Comparison of ENCODE assay signal across 26 cellular contexts in genomic region chr22:36532466-36532865, GRCh38.
"Had no signal": no experiment of that assay in that cellular context is flagged by ENCODE, and none has a peak within 500 bp of the region (broad histone marks: within the 10 kb centered on the region; RNA-seq: fewer than 3 reads in every experiment).

No MANE protein-coding gene starts in this region.

- H3K4me3 Mint-ChIP-seq: stimulated activated memory B cell treated with anti-CD40 and anti-IgM and Interleukin-4, amounts not matched to agents 10 μg/mL and 1 μg/mL and 100 μg/mL, for 72 hours; stimulated activated naive CD8-positive, alpha-beta T cell treated with anti-CD3 and anti-CD28 coated beads, Interleukin-15, amount 100 ng/mL, for 72 hours had no signal

- H3K9me3 Mint-ChIP-seq: immature natural killer cell; naive thymus-derived CD8-positive, alpha-beta T cell; stimulated activated memory B cell treated with anti-CD40 and anti-IgM and Interleukin-4, amounts not matched to agents 10 μg/mL and 1 μg/mL and 100 μg/mL, for 72 hours had no signal

- FAIRE-seq: islet of Langerhans, kidney had no signal

- H3K4me3 ChIP-seq: left lung, lower lobe of right lung, ovary, right atrium auricular region, right lobe of liver, smooth muscle cell, tibial nerve, upper lobe of left lung, vagina had no signal

- H3K4me1 ChIP-seq: right lobe of liver had no signal

- H3K4me2 ChIP-seq: smooth muscle cell had no signal

- H3K27ac ChIP-seq: left lung, lower lobe of right lung, ovary, right atrium auricular region, right lobe of liver, tibial nerve, upper lobe of left lung, vagina had no signal

- H3K36me3 Mint-ChIP-seq: immature natural killer cell had no signal

- H3K36me3 ChIP-seq: lower lobe of right lung, ovary, right atrium auricular region, right lobe of liver, upper lobe of left lung, vagina had no signal

- H3K27ac Mint-ChIP-seq: progenitor cell of endocrine pancreas; stimulated activated memory B cell treated with anti-CD40 and anti-IgM and Interleukin-4, amounts not matched to agents 10 μg/mL and 1 μg/mL and 100 μg/mL, for 72 hours; stimulated activated naive CD8-positive, alpha-beta T cell treated with anti-CD3 and anti-CD28 coated beads, Interleukin-15, amount 100 ng/mL, for 72 hours had no signal

- DNase-seq: hypothalamus; immature natural killer cell; kidney; left colon; left lung; lower lobe of right lung; mammary epithelial cell; mesenchymal stem cell; naive thymus-derived CD8-positive, alpha-beta T cell; ovary; stimulated activated CD4-positive, alpha-beta T cell treated with anti-CD3 and anti-CD28 coated beads, Interleukin-1b, Interleukin-23, amount 100 ng/mL, for 48 hours; stimulated activated CD4-positive, alpha-beta T cell treated with anti-CD3 and anti-CD28 coated beads, Interleukin-2, amount 100 ng/mL, for 48 hours; stimulated activated CD4-positive, alpha-beta T cell treated with anti-CD3 and anti-CD28 coated beads, Interleukin-4, amount 100 ng/mL, for 4 hours; stimulated activated CD8-positive, alpha-beta memory T cell treated with anti-CD3 and anti-CD28 coated beads, Interleukin-4, amount 100 ng/mL, for 48 hours; stimulated activated naive CD4-positive, alpha-beta T cell treated with Interleukin-2 at 50 U/mL for 16 hours; stimulated activated naive CD8-positive, alpha-beta T cell treated with anti-CD3 and anti-CD28 coated beads, Interleukin-15, amount 100 ng/mL, for 72 hours; substantia nigra; upper lobe of left lung had no signal

- H3K27me3 Mint-ChIP-seq: naive thymus-derived CD8-positive, alpha-beta T cell; progenitor cell of endocrine pancreas; stimulated activated memory B cell treated with anti-CD40 and anti-IgM and Interleukin-4, amounts not matched to agents 10 μg/mL and 1 μg/mL and 100 μg/mL, for 72 hours; stimulated activated naive CD8-positive, alpha-beta T cell treated with anti-CD3 and anti-CD28 coated beads, Interleukin-15, amount 100 ng/mL, for 72 hours had no signal

- ATAC-seq: left colon; left lung; lower lobe of right lung; naive thymus-derived CD8-positive, alpha-beta T cell; right lobe of liver; stimulated activated memory B cell treated with anti-CD40 and anti-IgM and Interleukin-4, amounts not matched to agents 10 μg/mL and 1 μg/mL and 100 μg/mL, for 72 hours; stimulated activated naive CD8-positive, alpha-beta T cell treated with anti-CD3 and anti-CD28 coated beads, Interleukin-15, amount 100 ng/mL, for 72 hours had no signal

- H3K9me3 ChIP-seq: left lung, lower lobe of right lung, ovary, right atrium auricular region, right lobe of liver, tibial nerve, upper lobe of left lung, vagina had no signal

- H3K27me3 ChIP-seq: ovary, right atrium auricular region, right lobe of liver, tibial nerve, upper lobe of left lung, vagina had no signal
